Comparison of ENCODE assay signal across 26 cellular contexts in genomic region chr10:127943336-127943910, GRCh38. TPM values are rescaled to one million over a fixed set of nuclear protein-coding genes. Genes with fewer than 3 reads are reported as not detected.
"Had no signal": no experiment of that assay in that cellular context is flagged by ENCODE, and none has a peak within 500 bp of the region (broad histone marks: within the 10 kb centered on the region; RNA-seq: fewer than 3 reads in every experiment).

No MANE protein-coding gene starts in this region.

- H3K27ac ChIP-seq: dorsolateral prefrontal cortex, esophagus squamous epithelium, gastroesophageal sphincter, suprapubic skin, tibial nerve, uterus, WERI-Rb-1 had no signal

- H3K36me3 Mint-ChIP-seq: activated naive CD8-positive, alpha-beta T cell treated with anti-CD3 and anti-CD28 coated beads for 36 hours; natural killer cell; T-cell had no signal

- H3K4me3 Mint-ChIP-seq: activated naive CD8-positive, alpha-beta T cell treated with anti-CD3 and anti-CD28 coated beads for 36 hours; effector memory CD8-positive, alpha-beta T cell; natural killer cell; stimulated activated naive CD8-positive, alpha-beta T cell treated with anti-CD3 and anti-CD28 coated beads, Interleukin-15, Interleukin-2, amounts not matched to agents 100 ng/mL and 50 ng/mL, for 24 hours; T-cell; T-helper 2 cell treated with Interferon-gamma antibody and Interleukin-4, amounts not matched to agents 5 μg/mL and 100 μg/mL, for 36 hours had no signal

- DNase-seq: activated CD4-positive, alpha-beta T cell treated with anti-CD3 and anti-CD28 coated beads, Interleukin-2, amount 50 U/mL, for 48 hours; activated CD8-positive, alpha-beta memory T cell treated with anti-CD3 and anti-CD28 coated beads, Interleukin-2, amount 50 U/mL, for 48 hours; activated naive CD4-positive, alpha-beta T cell treated with Interleukin-2 at 50 U/mL for 16 hours; activated naive CD8-positive, alpha-beta T cell treated with anti-CD3 and anti-CD28 coated beads for 36 hours; activated T-cell treated with anti-CD3 and anti-CD28 coated beads, Interleukin-2, amount 50 U/mL, for 48 hours; amniotic stem cell; dorsolateral prefrontal cortex; effector memory CD8-positive, alpha-beta T cell; esophagus squamous epithelium; hypothalamus; left colon; natural killer cell; stimulated activated CD4-positive, alpha-beta T cell treated with anti-CD3 and anti-CD28 coated beads, Interleukin-4, amount 100 ng/mL, for 4 hours; T-cell; uterus; WERI-Rb-1 had no signal

- H3K9me3 ChIP-seq: esophagus squamous epithelium, gastroesophageal sphincter, suprapubic skin, tibial nerve, uterus had no signal

- H3K4me3 ChIP-seq: dorsolateral prefrontal cortex, esophagus squamous epithelium, gastroesophageal sphincter, suprapubic skin, tibial nerve, uterus had no signal

- H3K36me3 ChIP-seq: esophagus squamous epithelium, gastroesophageal sphincter, suprapubic skin, tibial nerve, uterus, WERI-Rb-1 had no signal

- H3K4me1 ChIP-seq: uterus had no signal

- H3K9me3 Mint-ChIP-seq: activated naive CD8-positive, alpha-beta T cell treated with anti-CD3 and anti-CD28 coated beads for 36 hours; effector memory CD8-positive, alpha-beta T cell; natural killer cell; stimulated activated naive CD8-positive, alpha-beta T cell treated with anti-CD3 and anti-CD28 coated beads, Interleukin-15, Interleukin-2, amounts not matched to agents 100 ng/mL and 50 ng/mL, for 24 hours; T-cell; T-helper 2 cell treated with Interferon-gamma antibody and Interleukin-4, amounts not matched to agents 5 μg/mL and 100 μg/mL, for 36 hours had no signal

- H3K27ac Mint-ChIP-seq: activated naive CD8-positive, alpha-beta T cell treated with anti-CD3 and anti-CD28 coated beads for 36 hours; effector memory CD8-positive, alpha-beta T cell; natural killer cell; progenitor cell of endocrine pancreas; stimulated activated naive CD8-positive, alpha-beta T cell treated with anti-CD3 and anti-CD28 coated beads, Interleukin-15, Interleukin-2, amounts not matched to agents 100 ng/mL and 50 ng/mL, for 24 hours; T-cell; T-helper 2 cell treated with Interferon-gamma antibody and Interleukin-4, amounts not matched to agents 5 μg/mL and 100 μg/mL, for 36 hours had no signal

- H3K27me3 ChIP-seq: dorsolateral prefrontal cortex, suprapubic skin, tibial nerve, uterus had no signal

RNA-seq across cellular contexts. Expression of gene CLRN3, which starts 50.7 kb away (rescaled TPM):
- total RNA-seq: activated CD8-positive, alpha-beta memory T cell treated with anti-CD3 and anti-CD28 coated beads for 36 hours; activated naive CD8-positive, alpha-beta T cell treated with anti-CD3 and anti-CD28 coated beads for 36 hours; esophagus squamous epithelium; gastroesophageal sphincter; lower leg skin; natural killer cell; osteocyte; suprapubic skin; T-cell; tibial nerve; uterus had no signal
- polyA plus RNA-seq: keratinocyte had no signal
